In genomic region chr2:205885492-205886099, GRCh38 we compare ENCODE assay signal across 8 cellular contexts.
DNase-seq lines count a peak whose midpoint lies in the region; ATAC-seq and TF ChIP-seq lines count a peak whose summit lies in the region.

No MANE protein-coding gene starts in this region.

- peaks cover 29% of the 10 kb centered on the region for H3K27me3 Mint-ChIP-seq in activated naive CD4-positive, alpha-beta T cell treated with anti-CD3 and anti-CD28 coated beads, Interleukin-2, amount 10 ng/mL, durations not matched to agents 7 days and 5 days
- peaks cover 2% of the 10 kb centered on the region for H3K27me3 Mint-ChIP-seq in glutamatergic neuron (ENCODE audit: unreplicated experiment)

- no peak overlapping the region for H3K4me3 Mint-ChIP-seq in activated naive CD4-positive, alpha-beta T cell treated with anti-CD3 and anti-CD28 coated beads, Interleukin-2, amount 10 ng/mL, durations not matched to agents 7 days and 5 days
- no peak overlapping the region for H3K4me3 Mint-ChIP-seq in glutamatergic neuron (ENCODE audit: unreplicated experiment)

- no peaks in the 10 kb centered on the region for H3K4me1 ChIP-seq in ovary (ENCODE audit: insufficient read depth)

- H3K9me3 Mint-ChIP-seq in activated naive CD4-positive, alpha-beta T cell treated with anti-CD3 and anti-CD28 coated beads, Interleukin-2, amount 10 ng/mL, durations not matched to agents 7 days and 5 days: no peaks in the 10 kb centered on the region
- H3K9me3 Mint-ChIP-seq in glutamatergic neuron (ENCODE audit: unreplicated experiment): no peaks in the 10 kb centered on the region

- TF ChIP-seq POLR2A in ovary (IDR thresholded peaks at IDR 0.05): no peak

- no peaks in the 10 kb centered on the region for H3K36me3 Mint-ChIP-seq in activated naive CD4-positive, alpha-beta T cell treated with anti-CD3 and anti-CD28 coated beads, Interleukin-2, amount 10 ng/mL, durations not matched to agents 7 days and 5 days
- no peaks in the 10 kb centered on the region for H3K36me3 Mint-ChIP-seq in glutamatergic neuron (ENCODE audit: unreplicated experiment)

- H3K4me1 Mint-ChIP-seq in activated naive CD4-positive, alpha-beta T cell treated with anti-CD3 and anti-CD28 coated beads, Interleukin-2, amount 10 ng/mL, durations not matched to agents 7 days and 5 days: no peaks in the 10 kb centered on the region
- no peaks in the 10 kb centered on the region for H3K4me1 Mint-ChIP-seq in glutamatergic neuron (ENCODE audit: low read depth, unreplicated experiment)

- H3K4me3 ChIP-seq in GM12875 (ENCODE audit: low read depth, low read length): no peak overlapping the region
- no peak overlapping the region for H3K4me3 ChIP-seq in ovary

- H3K27me3 ChIP-seq in ovary: no peaks in the 10 kb centered on the region

- TF ChIP-seq CTCF in GM12875 (IDR thresholded peaks at IDR 0.05; ENCODE audit: borderline replicate concordance, insufficient read depth, low read depth, low read length) (peak; percentile 91), glutamatergic neuron (IDR thresholded peaks at IDR 0.05; ENCODE audit: partially characterized antibody, unreplicated experiment) (peak; percentile 94), ovary (IDR thresholded peaks at IDR 0.05) (peak; percentile 83 to 86 (median 85))

- WGBS in ovary, 3 donors: 34 to 36% (median 34%) methylated on average over 23 of the region's 23 CpGs

- no peak for TF ChIP-seq EP300 in ovary (IDR thresholded peaks at IDR 0.05)

- ATAC-seq in HG03175 (IDR thresholded peaks at IDR 0.05; ENCODE audit: unreplicated experiment): peak; percentile 71

- no peak overlapping the region for H3K27ac ChIP-seq in ovary

- CTCF ChIA-PET in activated naive CD4-positive, alpha-beta T cell treated with anti-CD3 and anti-CD28 coated beads, Interleukin-2, amount 10 ng/mL, durations not matched to agents 7 days and 5 days (lab: Charles Lee): interaction anchor here (0.6 to 2.8 kb wide), 8 partner anchors 28 to 1624 kb away, joined by 3 to 27 read pairs (median 4); no protein-coding TSS in a partner anchor

- no peaks in the 10 kb centered on the region for H3K36me3 ChIP-seq in ovary

- DNase-seq in SHP77 (lab: John Stamatoyannopoulos, UW): peak; percentile 54 to 73
- peak; percentile 80 for DNase-seq in activated naive CD4-positive, alpha-beta T cell treated with anti-CD3 and anti-CD28 coated beads, Interleukin-2, amount 10 ng/mL, durations not matched to agents 7 days and 5 days
- peak; percentile 93 for DNase-seq in glutamatergic neuron
- peak; percentile 89 to 95 (median 92) for DNase-seq in ovary
- DNase-seq in ureter (ENCODE audit: low spot score): peak; percentile 89
- no peak for DNase-seq in NCI-H2107 (lab: John Stamatoyannopoulos, UW)

- no peaks in the 10 kb centered on the region for H3K9me3 ChIP-seq in ovary

- H3K27ac Mint-ChIP-seq in activated naive CD4-positive, alpha-beta T cell treated with anti-CD3 and anti-CD28 coated beads, Interleukin-2, amount 10 ng/mL, durations not matched to agents 7 days and 5 days: peak overlapping the region; percentile 38
- no peak overlapping the region for H3K27ac Mint-ChIP-seq in glutamatergic neuron (ENCODE audit: unreplicated experiment)

- intact Hi-C loops in ovary (cut with DNase I): loop anchor here (2.0 to 10.0 kb wide), 4 partner anchors 111 to 203 kb away; partner anchors contain the start of gene NRP2 (in 2 of the 4)
